Comparison of ENCODE assay signal across 8 cellular contexts in the genomic region with DNA sequence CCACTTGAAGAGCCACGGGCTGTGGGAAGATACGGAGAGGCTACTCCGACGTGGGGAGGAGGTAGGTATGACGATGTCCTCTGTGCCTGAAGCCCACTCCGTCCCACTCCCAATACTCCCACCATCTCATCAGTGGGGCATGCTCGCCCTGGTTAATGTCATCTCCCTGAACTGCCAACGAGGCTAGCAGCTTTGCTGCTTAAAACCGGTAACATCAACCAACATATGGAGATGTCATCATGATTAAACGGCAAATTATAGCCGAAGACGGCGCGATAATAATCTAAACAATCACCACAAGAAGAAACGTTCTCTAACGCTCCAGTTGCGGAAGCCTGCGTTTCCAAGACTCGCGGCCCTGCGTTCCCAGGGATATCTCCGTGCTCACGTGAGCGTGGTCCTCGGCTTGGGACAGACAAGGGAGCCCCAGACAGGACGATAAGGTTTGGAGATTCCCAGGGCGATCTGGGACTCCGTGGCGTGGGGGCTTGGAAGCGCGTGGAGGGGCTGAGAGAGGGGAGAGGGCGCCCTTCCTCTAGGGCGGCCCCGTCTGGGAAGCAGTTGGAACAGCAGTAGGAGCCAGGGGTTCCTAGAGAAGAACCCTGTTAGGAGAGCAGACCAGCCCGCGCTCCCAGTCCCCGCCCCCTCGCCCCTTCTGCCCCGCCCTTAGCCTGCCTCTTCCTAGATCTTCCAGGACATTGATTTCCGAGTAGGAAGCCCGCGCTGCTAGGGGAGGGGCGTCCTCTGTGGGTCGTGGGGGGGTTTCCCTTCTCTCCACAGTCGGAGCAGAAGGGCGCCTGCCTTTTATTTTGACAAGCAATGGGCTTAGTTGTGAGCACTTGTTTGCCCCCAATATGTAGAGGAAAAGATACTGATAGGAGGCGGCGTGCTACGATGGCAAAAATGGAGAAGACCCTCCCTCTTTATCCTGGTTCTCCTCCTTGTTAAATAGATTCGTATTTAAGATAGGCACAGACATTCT. TPM values are rescaled to one million over a fixed set of nuclear protein-coding genes. Genes with fewer than 3 reads are reported as not detected.
DNase-seq lines count a peak whose midpoint lies in the region; ATAC-seq and TF ChIP-seq lines count a peak whose summit lies in the region.

No MANE protein-coding gene starts in this region.

- no peak overlapping the region for H3K27ac Mint-ChIP-seq in activated T-helper 2 cell treated with anti-CD3 and anti-CD28 coated beads, Interferon-gamma antibody, Interleukin-2, Interleukin-4, amounts not matched to agents 10 μg/mL and 5 μg/mL and 100 μg/mL, durations not matched to agents 14 hours and 24 hours and 36 hours
- H3K27ac Mint-ChIP-seq in progenitor cell of endocrine pancreas, result peak overlapping the region; percentile 41

- TF ChIP-seq CTCF in progenitor cell of endocrine pancreas (IDR thresholded peaks at IDR 0.05; ENCODE audit: unreplicated experiment), result peak; percentile 47

- H3K4me1 Mint-ChIP-seq in activated T-helper 2 cell treated with anti-CD3 and anti-CD28 coated beads, Interferon-gamma antibody, Interleukin-2, Interleukin-4, amounts not matched to agents 10 μg/mL and 5 μg/mL and 100 μg/mL, durations not matched to agents 14 hours and 24 hours and 36 hours (ENCODE audit: low read depth), result peaks cover 39% of the 10 kb centered on the region
- peaks cover 17% of the 10 kb centered on the region for H3K4me1 Mint-ChIP-seq in progenitor cell of endocrine pancreas (ENCODE audit: low read depth)

- intact Hi-C loops in activated T-helper 2 cell treated with anti-CD3 and anti-CD28 coated beads, Interferon-gamma antibody, Interleukin-2, Interleukin-4, amounts not matched to agents 10 μg/mL and 5 μg/mL and 100 μg/mL, durations not matched to agents 14 hours and 24 hours and 36 hours (cut with micrococcal nuclease), result loop anchor here (2.0 to 5.0 kb wide), 3 partner anchors 13 to 1731 kb away; a partner anchor contains a TSS
- intact Hi-C loops in left cardiac atrium (cut with DNase I), result no loop called here

- ATAC-seq in left cardiac atrium (peak; percentile 71 to 79), GM19463 (IDR thresholded peaks at IDR 0.05; ENCODE audit: unreplicated experiment) (no peak), GM21381 (IDR thresholded peaks at IDR 0.05; ENCODE audit: unreplicated experiment) (no peak), GM21367 (IDR thresholded peaks at IDR 0.05; ENCODE audit: unreplicated experiment) (no peak)

- H3K36me3 Mint-ChIP-seq in activated T-helper 2 cell treated with anti-CD3 and anti-CD28 coated beads, Interferon-gamma antibody, Interleukin-2, Interleukin-4, amounts not matched to agents 10 μg/mL and 5 μg/mL and 100 μg/mL, durations not matched to agents 14 hours and 24 hours and 36 hours (ENCODE audit: low read depth), result peaks cover 13% of the 10 kb centered on the region
- H3K36me3 Mint-ChIP-seq in progenitor cell of endocrine pancreas (ENCODE audit: insufficient read depth), result no peaks in the 10 kb centered on the region

- H3K4me3 Mint-ChIP-seq in activated T-helper 2 cell treated with anti-CD3 and anti-CD28 coated beads, Interferon-gamma antibody, Interleukin-2, Interleukin-4, amounts not matched to agents 10 μg/mL and 5 μg/mL and 100 μg/mL, durations not matched to agents 14 hours and 24 hours and 36 hours (ENCODE audit: low read depth), result peak overlapping the region; percentile 81
- H3K4me3 Mint-ChIP-seq in progenitor cell of endocrine pancreas (ENCODE audit: low read depth), result peak overlapping the region; percentile 70

- peaks cover 19% of the 10 kb centered on the region for H3K9me3 Mint-ChIP-seq in activated T-helper 2 cell treated with anti-CD3 and anti-CD28 coated beads, Interferon-gamma antibody, Interleukin-2, Interleukin-4, amounts not matched to agents 10 μg/mL and 5 μg/mL and 100 μg/mL, durations not matched to agents 14 hours and 24 hours and 36 hours
- H3K9me3 Mint-ChIP-seq in progenitor cell of endocrine pancreas (ENCODE audit: low read depth), result no peaks in the 10 kb centered on the region

- peak; percentile 93 for DNase-seq in Daoy (ENCODE audit: low read depth)
- peak; percentile 62 to 78 (median 78) for DNase-seq in NCI-H1417 (lab: John Stamatoyannopoulos, UW)
- no peak for DNase-seq in activated T-helper 2 cell treated with anti-CD3 and anti-CD28 coated beads, Interferon-gamma antibody, Interleukin-2, Interleukin-4, amounts not matched to agents 10 μg/mL and 5 μg/mL and 100 μg/mL, durations not matched to agents 14 hours and 24 hours and 36 hours (ENCODE audit: low spot score)
- DNase-seq in left cardiac atrium, result peak; percentile 66
- peak; percentile 44 for DNase-seq in progenitor cell of endocrine pancreas (ENCODE audit: low spot score, unreplicated experiment)

- H3K27me3 Mint-ChIP-seq in activated T-helper 2 cell treated with anti-CD3 and anti-CD28 coated beads, Interferon-gamma antibody, Interleukin-2, Interleukin-4, amounts not matched to agents 10 μg/mL and 5 μg/mL and 100 μg/mL, durations not matched to agents 14 hours and 24 hours and 36 hours (ENCODE audit: low read depth), result peaks cover 87% of the 10 kb centered on the region
- peaks cover 96% of the 10 kb centered on the region for H3K27me3 Mint-ChIP-seq in progenitor cell of endocrine pancreas

RNA-seq across cellular contexts. Expression of a gene that starts 10.7 kb away (rescaled TPM):
- 38.3 and 47.5 TPM in 2 replicates for total RNA-seq in Daoy (2014; rRNA removed; shearing (Covaris generic))
- total RNA-seq in activated T-helper 2 cell treated with anti-CD3 and anti-CD28 coated beads, Interferon-gamma antibody, Interleukin-2, Interleukin-4, amounts not matched to agents 10 μg/mL and 5 μg/mL and 100 μg/mL, durations not matched to agents 14 hours and 24 hours and 36 hours, result 0.71 and 0.75 TPM in 2 replicates
- 10 to 100 TPM; 12.8 to 18.1 TPM for total RNA-seq in left cardiac atrium
- not detected in 2 replicates for total RNA-seq in progenitor cell of endocrine pancreas

Comparison
In these comparisons a context has a peak if more than half of its experiments do, and no peak if none do; other contexts are left out.
1. ATAC-seq: peak in left cardiac atrium (2 of 2); none in GM19463 (single experiment), GM21381 (single experiment) and GM21367 (single experiment).